In genomic region chr7:25117226-25118047, GRCh38 we compare ENCODE assay signal across 8 cellular contexts. TPM values are rescaled to one million over a fixed set of nuclear protein-coding genes. Genes with fewer than 3 reads are reported as not detected.
DNase-seq lines count a peak whose midpoint lies in the region; ATAC-seq and TF ChIP-seq lines count a peak whose summit lies in the region.

No MANE protein-coding gene starts in this region.

- TF ChIP-seq CTCF in CD14-positive monocyte (IDR thresholded peaks at IDR 0.05) (no peak), HFFc6 (IDR thresholded peaks at IDR 0.05) (no peak)

- POLR2A ChIA-PET in activated naive CD8-positive, alpha-beta T cell treated with anti-CD3 and anti-CD28 coated beads, Interleukin-2, amount 10 ng/mL, durations not matched to agents 7 days and 5 days (lab: Charles Lee): interaction anchor here (1.9 kb wide), 1 partner anchor 7 kb away, joined by 11 read pairs; the partner anchor contains the start of gene CYCS

- ATAC-seq in GM19025 (IDR thresholded peaks at IDR 0.05; ENCODE audit: low read depth, unreplicated experiment) (peak; percentile 73), HG03060 (IDR thresholded peaks at IDR 0.05; ENCODE audit: low read depth, unreplicated experiment) (peak; percentile 71)
- ATAC-seq in activated naive CD8-positive, alpha-beta T cell treated with anti-CD3 and anti-CD28 coated beads, Interleukin-2, amount 10 ng/mL, durations not matched to agents 7 days and 5 days (ENCODE audit: low read depth): no peak

- H3K36me3 Mint-ChIP-seq in CD14-positive monocyte: peaks cover 29 to 42% of the 10 kb centered on the region in 2 donors
- peaks cover 21% of the 10 kb centered on the region for H3K36me3 Mint-ChIP-seq in activated naive CD8-positive, alpha-beta T cell treated with anti-CD3 and anti-CD28 coated beads, Interleukin-2, amount 10 ng/mL, durations not matched to agents 7 days and 5 days
- peaks cover 15% of the 10 kb centered on the region for H3K36me3 Mint-ChIP-seq in HFFc6 (ENCODE audit: low read depth)

- intact Hi-C loops in CD14-positive monocyte (cut with micrococcal nuclease): no loop called here

- DNase-seq in CD14-positive monocyte (ENCODE audit: low spot score) (no peak), glomerular visceral epithelial cell (ENCODE audit: extremely low spot score) (no peak), DMS114 treated with DMSO at 0.1 percent for 48 hours (lab: John Stamatoyannopoulos, UW; ENCODE audit: unreplicated experiment) (no peak), HFFc6 (no peak), NCI-H526 (lab: John Stamatoyannopoulos, UW) (no peak)
- no peak for DNase-seq in activated naive CD8-positive, alpha-beta T cell treated with anti-CD3 and anti-CD28 coated beads, Interleukin-2, amount 10 ng/mL, durations not matched to agents 7 days and 5 days

- peaks cover 0 to 2% (median 0%) of the 10 kb centered on the region in 7 donors for H3K9me3 Mint-ChIP-seq in CD14-positive monocyte
- H3K9me3 Mint-ChIP-seq in activated naive CD8-positive, alpha-beta T cell treated with anti-CD3 and anti-CD28 coated beads, Interleukin-2, amount 10 ng/mL, durations not matched to agents 7 days and 5 days: peaks cover under 1% of the 10 kb centered on the region
- no peaks in the 10 kb centered on the region for H3K9me3 Mint-ChIP-seq in HFFc6

- H3K27ac Mint-ChIP-seq in CD14-positive monocyte (peak overlapping the region in 5 of 7 donors; percentile 12 to 76 (median 41)), HFFc6 (no peak overlapping the region)
- H3K27ac Mint-ChIP-seq in activated naive CD8-positive, alpha-beta T cell treated with anti-CD3 and anti-CD28 coated beads, Interleukin-2, amount 10 ng/mL, durations not matched to agents 7 days and 5 days: peak overlapping the region; percentile 42

- no peaks in the 10 kb centered on the region for H3K27me3 Mint-ChIP-seq in CD14-positive monocyte (ENCODE audit: low read depth in 3 of 3)
- H3K27me3 Mint-ChIP-seq in activated naive CD8-positive, alpha-beta T cell treated with anti-CD3 and anti-CD28 coated beads, Interleukin-2, amount 10 ng/mL, durations not matched to agents 7 days and 5 days: no peaks in the 10 kb centered on the region
- H3K27me3 Mint-ChIP-seq in HFFc6 (ENCODE audit: insufficient read depth): peaks cover 1% of the 10 kb centered on the region

- H3K4me1 Mint-ChIP-seq in CD14-positive monocyte: peaks cover 12% of the 10 kb centered on the region
- H3K4me1 Mint-ChIP-seq in activated naive CD8-positive, alpha-beta T cell treated with anti-CD3 and anti-CD28 coated beads, Interleukin-2, amount 10 ng/mL, durations not matched to agents 7 days and 5 days: peaks cover 12% of the 10 kb centered on the region
- peaks cover 30% of the 10 kb centered on the region for H3K4me1 Mint-ChIP-seq in HFFc6 (ENCODE audit: low read depth)

- H3K4me3 Mint-ChIP-seq in CD14-positive monocyte: peak overlapping the region in 1 of 2 donors; percentile 35
- H3K4me3 Mint-ChIP-seq in activated naive CD8-positive, alpha-beta T cell treated with anti-CD3 and anti-CD28 coated beads, Interleukin-2, amount 10 ng/mL, durations not matched to agents 7 days and 5 days: no peak overlapping the region
- no peak overlapping the region for H3K4me3 Mint-ChIP-seq in HFFc6

RNA-seq across cellular contexts. Expression of gene CYCS, which starts 7.6 kb away (rescaled TPM):
- polyA plus RNA-seq in CD14-positive monocyte: 10 to 100 TPM; 80.8 to 99.3 TPM
- 10 to 100 TPM; 85.6 to 94.7 TPM for total RNA-seq in activated naive CD8-positive, alpha-beta T cell treated with anti-CD3 and anti-CD28 coated beads, Interleukin-2, amount 10 ng/mL, durations not matched to agents 7 days and 5 days
- total RNA-seq in HFFc6 (2021; fragmentation: NEBNext Ultra II Directional; extraction: Animal tissue kit (Norgen Biotek cat#: 25700)): 100 to 1,000 TPM; 113 to 142 (median 130) TPM
